In the genomic region with DNA sequence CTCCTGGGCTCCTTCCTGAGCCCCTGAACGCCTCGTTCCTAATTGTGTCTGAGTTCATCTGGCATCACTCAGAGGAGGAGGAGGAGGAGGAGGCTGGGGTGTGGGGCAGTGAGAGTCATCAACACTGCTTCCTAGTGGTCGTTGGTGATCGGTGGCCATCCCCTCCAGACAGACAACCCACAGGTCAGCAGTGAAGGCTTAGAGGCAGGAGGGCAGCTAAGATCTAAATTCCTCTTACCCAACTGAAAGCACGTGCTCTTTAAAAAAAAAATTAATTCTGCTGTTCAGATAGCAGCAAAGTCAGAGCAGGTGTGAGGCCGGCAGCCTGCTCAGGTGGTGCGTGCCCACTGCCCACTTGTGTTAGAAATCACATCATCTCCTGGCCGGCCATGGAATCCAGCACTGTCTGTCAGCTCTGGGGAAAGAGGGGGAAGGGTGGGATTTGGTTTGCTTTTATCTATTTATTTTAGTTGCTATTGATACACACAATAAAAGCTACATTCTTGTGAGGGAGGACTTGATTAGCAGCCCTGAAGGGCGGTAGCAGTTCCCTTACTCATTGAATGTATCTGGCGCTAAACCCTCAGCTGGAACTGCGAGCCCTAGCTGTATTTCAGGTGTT, we compare ENCODE assay signal across 8 cellular contexts. TPM values are rescaled to one million over a fixed set of nuclear protein-coding genes. Genes with fewer than 3 reads are reported as not detected.
DNase-seq lines count a peak whose midpoint lies in the region; ATAC-seq and TF ChIP-seq lines count a peak whose summit lies in the region.

No MANE protein-coding gene starts in this region.

- peaks cover 27% of the 10 kb centered on the region for H3K4me1 Mint-ChIP-seq in activated CD4-positive, alpha-beta T cell treated with anti-CD3 and anti-CD28 coated beads, Interleukin-2, amount 10 ng/mL, durations not matched to agents 24 days and 14 days

- peak; percentile 36; the same call in 1 of the 2 replicates for TF ChIP-seq CTCF in PC-3 (conservative IDR thresholded peaks at IDR 0.05; ENCODE audit: low read depth, low read length)
- no peak for TF ChIP-seq CTCF in esophagus squamous epithelium (IDR thresholded peaks at IDR 0.05)
- TF ChIP-seq CTCF in GM13977 (IDR thresholded peaks at IDR 0.05; ENCODE audit: extremely low read depth, insufficient read depth, missing control alignments) = no peak
- no peak for TF ChIP-seq CTCF in MM.1S (IDR thresholded peaks at IDR 0.05; ENCODE audit: low read length)

- TF ChIP-seq POLR2A in esophagus squamous epithelium (IDR thresholded peaks at IDR 0.05) = no peak

- no peaks in the 10 kb centered on the region for H3K27me3 Mint-ChIP-seq in activated CD4-positive, alpha-beta T cell treated with anti-CD3 and anti-CD28 coated beads, Interleukin-2, amount 10 ng/mL, durations not matched to agents 24 days and 14 days

- no peaks in the 10 kb centered on the region for H3K9me2 ChIP-seq in PC-3 (replicated peaks; ENCODE audit: low read length)
- H3K9me2 ChIP-seq in MM.1S (replicated peaks; ENCODE audit: insufficient read depth, low read length) = no peaks in the 10 kb centered on the region

- peaks cover 29% of the 10 kb centered on the region for H3K79me2 ChIP-seq in PC-3 (ENCODE audit: low read length)
- H3K79me2 ChIP-seq in MM.1S (ENCODE audit: low read length) = peaks cover 29% of the 10 kb centered on the region

- no TSS peak for BruUV-seq in PC-3 (replicated peaks; lab: Mats Ljungman, UMichigan)

- H2AFZ ChIP-seq in PC-3 (ENCODE audit: low read length) = no peak overlapping the region
- no peak overlapping the region for H2AFZ ChIP-seq in MM.1S (ENCODE audit: low read length)

- peak overlapping the region; percentile 14 for H3K27ac Mint-ChIP-seq in activated CD4-positive, alpha-beta T cell treated with anti-CD3 and anti-CD28 coated beads, Interleukin-2, amount 10 ng/mL, durations not matched to agents 24 days and 14 days

- peaks cover 16% of the 10 kb centered on the region for H3K36me3 Mint-ChIP-seq in activated CD4-positive, alpha-beta T cell treated with anti-CD3 and anti-CD28 coated beads, Interleukin-2, amount 10 ng/mL, durations not matched to agents 24 days and 14 days (ENCODE audit: low read depth)

- WGBS in esophagus squamous epithelium, 2 donors = 55 to 56% methylated on average over 8 to 11 of the region's 11 CpGs

- intact Hi-C loops in activated CD4-positive, alpha-beta T cell treated with anti-CD3 and anti-CD28 coated beads, Interleukin-2, amount 10 ng/mL, durations not matched to agents 24 days and 14 days (cut with micrococcal nuclease) = no loop called here
- intact Hi-C loops in PC-3 (cut with micrococcal nuclease) (loop anchor here (2.0 kb wide), 1 partner anchor 15 kb away; no protein-coding TSS in a partner anchor), esophagus squamous epithelium (cut with DNase I) (no loop called here)

- H3K36me3 ChIP-seq in PC-3 (ENCODE audit: low read depth, low read length) (no peaks in the 10 kb centered on the region; the same call in 1 of the 2 replicates), esophagus squamous epithelium (peaks cover 0 to 9% (median 0%) of the 10 kb centered on the region in 3 donors), subcutaneous abdominal adipose tissue (ENCODE audit: control insufficient read depth in 5 of 5, insufficient read depth in 5 of 5, low read length in 5 of 5) (no peaks in the 10 kb centered on the region), MM.1S (replicated peaks; ENCODE audit: insufficient read depth, low read length) (no peaks in the 10 kb centered on the region)

- H3K27me3 ChIP-seq in PC-3 (ENCODE audit: low read length) = no peaks in the 10 kb centered on the region
- H3K27me3 ChIP-seq in esophagus squamous epithelium = no peaks in the 10 kb centered on the region
- H3K27me3 ChIP-seq in subcutaneous abdominal adipose tissue (ENCODE audit: control insufficient read depth in 5 of 5, insufficient read depth in 4 of 5, low read length in 5 of 5) = no peaks in the 10 kb centered on the region
- H3K27me3 ChIP-seq in MM.1S (replicated peaks; ENCODE audit: insufficient read depth, low read length) = no peaks in the 10 kb centered on the region

- H3F3A ChIP-seq in PC-3 (ENCODE audit: low read length, unreplicated experiment) (no peaks in the 10 kb centered on the region), MM.1S (ENCODE audit: insufficient read depth, low read length) (peaks cover 5% of the 10 kb centered on the region)

- H3K4me2 ChIP-seq in PC-3 (ENCODE audit: low read length) (peak overlapping the region; percentile 10; the same call in 1 of the 2 replicates), MM.1S (ENCODE audit: low read depth, low read length) (no peak overlapping the region)

- H3K4me3 ChIP-seq in PC-3 (ENCODE audit: low read length) (no peak overlapping the region), esophagus squamous epithelium (no peak overlapping the region), subcutaneous abdominal adipose tissue (ENCODE audit: low read depth in 1 of 5, low read length in 5 of 5) (no peak overlapping the region), MM.1S (ENCODE audit: low read length) (no peak overlapping the region)

- H3K9ac ChIP-seq in PC-3 (ENCODE audit: low read length) = no peak overlapping the region
- no peak overlapping the region for H3K9ac ChIP-seq in subcutaneous abdominal adipose tissue (ENCODE audit: low read length in 5 of 5)
- no peak overlapping the region for H3K9ac ChIP-seq in MM.1S (ENCODE audit: low read length)

- 0 out of 2 replicates have a peak overlapping the region, but pooled peaks have one; percentile 5 for H3K27ac ChIP-seq in PC-3 (ENCODE audit: low read length)
- peak overlapping the region in 3 of 4 donors; percentile 5 to 100 (median 96) for H3K27ac ChIP-seq in esophagus squamous epithelium
- H3K27ac ChIP-seq in subcutaneous abdominal adipose tissue (ENCODE audit: low read depth, low read length) = peak overlapping the region; percentile 96
- H3K27ac ChIP-seq in MM.1S (ENCODE audit: low read length) = no peak overlapping the region

- H3K4me1 ChIP-seq in PC-3 (ENCODE audit: insufficient read depth, low read length) = peaks cover 37% of the 10 kb centered on the region
- H3K4me1 ChIP-seq in esophagus squamous epithelium = peaks cover 19 to 43% (median 22%) of the 10 kb centered on the region in 3 donors
- H3K4me1 ChIP-seq in subcutaneous abdominal adipose tissue (ENCODE audit: control insufficient read depth in 5 of 5, insufficient read depth in 5 of 5, low read length in 5 of 5) = peaks cover 0 to 30% (median 28%) of the 10 kb centered on the region in 5 donors
- peaks cover 10% of the 10 kb centered on the region for H3K4me1 ChIP-seq in MM.1S (ENCODE audit: low read length)

- in situ Hi-C loops in GM13977 (cut with MboI; ENCODE audit: low pct_unique_long_range_greater_than_20kb, low sequenced_read_pairs, unreplicated experiment) = no loop called here

- H3K9me3 ChIP-seq in PC-3 (ENCODE audit: low read length) (no peaks in the 10 kb centered on the region), esophagus squamous epithelium (no peaks in the 10 kb centered on the region), subcutaneous abdominal adipose tissue (ENCODE audit: control insufficient read depth in 5 of 5, low read length in 5 of 5) (no peaks in the 10 kb centered on the region), MM.1S (replicated peaks; ENCODE audit: insufficient read depth, low read length) (no peaks in the 10 kb centered on the region)

- H4K20me1 ChIP-seq in PC-3 (ENCODE audit: low read length) = peaks cover 14% of the 10 kb centered on the region
- no peaks in the 10 kb centered on the region for H4K20me1 ChIP-seq in MM.1S (ENCODE audit: insufficient read depth, low read length)

- ATAC-seq in PC-3 = no peak

- peak overlapping the region; percentile 32 for H3K4me3 Mint-ChIP-seq in activated CD4-positive, alpha-beta T cell treated with anti-CD3 and anti-CD28 coated beads, Interleukin-2, amount 10 ng/mL, durations not matched to agents 24 days and 14 days

- H3K9me3 Mint-ChIP-seq in activated CD4-positive, alpha-beta T cell treated with anti-CD3 and anti-CD28 coated beads, Interleukin-2, amount 10 ng/mL, durations not matched to agents 24 days and 14 days = no peaks in the 10 kb centered on the region

- DNase-seq in activated CD4-positive, alpha-beta T cell treated with anti-CD3 and anti-CD28 coated beads, Interleukin-2, amount 10 ng/mL, durations not matched to agents 24 days and 14 days = no peak
- DNase-seq in activated CD4-positive, alpha-beta T cell treated with anti-CD3 and anti-CD28 coated beads for 48 hours = no peak
- DNase-seq in PC-3 = no peak
- no peak for DNase-seq in esophagus squamous epithelium (lab: John Stamatoyannopoulos, UW)
- no peak for DNase-seq in GM13977 (ENCODE audit: low spot score)
- no peak for DNase-seq in MM.1S
- DNase-seq in HCEC 1CT = no peak

- POLR2A ChIA-PET in PC-3 (lab: Charles Lee; ENCODE audit: unreplicated experiment) = interaction anchor here (0.6 kb wide), 1 partner anchor 9 kb away, joined by 4 read pairs; no protein-coding TSS in a partner anchor

- CTCF ChIA-PET in PC-3 (lab: Charles Lee) = interaction anchor here (0.6 kb wide), 1 partner anchor 43 kb away, joined by 3 read pairs; no protein-coding TSS in a partner anchor

RNA-seq across cellular contexts. Expression of a gene that starts 46.6 kb away (rescaled TPM):
- total RNA-seq in activated CD4-positive, alpha-beta T cell treated with anti-CD3 and anti-CD28 coated beads, Interleukin-2, amount 10 ng/mL, durations not matched to agents 24 days and 14 days = 160 and 181 TPM in 2 replicates
- 92.9 and 96.1 TPM in 2 replicates for total RNA-seq in PC-3 (2014; rRNA removed)
- 10 to 100 TPM; 66.3 to 92.3 (median 83.4) TPM for total RNA-seq in esophagus squamous epithelium
